In genomic region chr1:111948209-111949131, GRCh38 we compare ENCODE assay signal across 9 cellular contexts. TPM values are rescaled to one million over a fixed set of nuclear protein-coding genes. Genes with fewer than 3 reads are reported as not detected.
DNase-seq lines count a peak whose midpoint lies in the region; ATAC-seq, FAIRE-seq and TF ChIP-seq lines count a peak whose summit lies in the region.
"Had no signal": no experiment of that assay in that cellular context is flagged by ENCODE, and none has a peak within 500 bp of the region (broad histone marks: within the 10 kb centered on the region; RNA-seq: fewer than 3 reads in every experiment).

No MANE protein-coding gene starts in this region.

- H3K4me1 ChIP-seq in prostate gland (replicated peaks) = peaks cover 8% of the 10 kb centered on the region
- no peaks in the 10 kb centered on the region for H3K4me1 ChIP-seq in Karpas-422 (ENCODE audit: low read length)

- peak in 1 of 4 experiments; percentile 5 for TF ChIP-seq CTCF in prostate gland (IDR thresholded peaks at IDR 0.05)

- H3K9me2 ChIP-seq in Karpas-422 (replicated peaks; ENCODE audit: insufficient read depth, low read length) = no peaks in the 10 kb centered on the region

- no peak for FAIRE-seq in frontal cortex (lab: Jason Lieb, UNC)

- no peak overlapping the region for H2AFZ ChIP-seq in Karpas-422 (ENCODE audit: low read length)

- H3K4me3 ChIP-seq in prostate gland = no peak overlapping the region
- no peak overlapping the region for H3K4me3 ChIP-seq in Karpas-422 (ENCODE audit: low read length)

- intact Hi-C loops in prostate gland (cut with DNase I) = no loop called here

- H3K9me3 ChIP-seq in prostate gland = no peaks in the 10 kb centered on the region
- H3K9me3 ChIP-seq in Karpas-422 (ENCODE audit: low read length) = no peaks in the 10 kb centered on the region

- peak; percentile 74 for DNase-seq in G401 (ENCODE audit: low spot score)
- peak; percentile 65 for DNase-seq in NCI-H510A treated with DMSO at 0.1 percent for 48 hours (lab: John Stamatoyannopoulos, UW)
- peak; percentile 19 to 34 for DNase-seq in frontal cortex (ENCODE audit: low spot score in 2 of 2)
- peak; percentile 86 for DNase-seq in prostate gland (ENCODE audit: low spot score)
- DNase-seq in cortex of kidney (lab: John Stamatoyannopoulos, UW) = no peak
- DNase-seq in Karpas-422 = no peak
- DNase-seq: activated naive CD4-positive, alpha-beta T cell treated with anti-CD3 and anti-CD28 coated beads, Interleukin-2, amount 10 ng/mL, durations not matched to agents 7 days and 5 days had no signal

- no peaks in the 10 kb centered on the region for H3K36me3 ChIP-seq in prostate gland
- no peaks in the 10 kb centered on the region for H3K36me3 ChIP-seq in Karpas-422 (ENCODE audit: insufficient read depth, low read length)

- no peaks in the 10 kb centered on the region for H4K20me1 ChIP-seq in Karpas-422 (ENCODE audit: insufficient read depth, low read depth, low read length)

- ATAC-seq in GM21526 (IDR thresholded peaks at IDR 0.05; ENCODE audit: low FRiP score, unreplicated experiment) = no peak
- no peak for ATAC-seq in HG03025 (IDR thresholded peaks at IDR 0.05; ENCODE audit: low FRiP score, unreplicated experiment)

- H3K27me3 ChIP-seq in prostate gland (replicated peaks; ENCODE audit: insufficient read depth) (no peaks in the 10 kb centered on the region), Karpas-422 (ENCODE audit: low read length) (no peaks in the 10 kb centered on the region)

- no peaks in the 10 kb centered on the region for H3K79me2 ChIP-seq in Karpas-422 (ENCODE audit: low read length)

- H3K9ac ChIP-seq in Karpas-422 (ENCODE audit: low read length) = no peak overlapping the region

- TF ChIP-seq POLR2A in prostate gland (IDR thresholded peaks at IDR 0.05) = no peak

- peak overlapping the region; percentile 67 to 74 for H3K27ac ChIP-seq in prostate gland
- H3K27ac ChIP-seq in Karpas-422 (ENCODE audit: low read length) = no peak overlapping the region

- 14% methylated on average over 6 of the region's 6 CpGs for WGBS in prostate gland

- in situ Hi-C loops in G401 (cut with HindIII; ENCODE audit: low sequenced_read_pairs) = no loop called here

- no peak overlapping the region for H3K4me2 ChIP-seq in Karpas-422 (ENCODE audit: low read depth, low read length, poor library complexity, severe bottlenecking)

RNA-seq across cellular contexts. Expression of gene KCND3, which starts 41.0 kb away (rescaled TPM):
- total RNA-seq in G401 (2014; rRNA removed; shearing (Covaris generic)) = 0.10 TPM in 1 of 2 replicates, not detected in the other
- total RNA-seq in frontal cortex (10.6 TPM), prostate gland (10 to 100 TPM; 17.1 to 27.3 TPM)
- total RNA-seq in Karpas-422 (2014; rRNA removed; shearing (Covaris generic); ENCODE audit: low replicate concordance) = not detected in 2 replicates

Comparison
In these comparisons a context has a peak if more than half of its experiments do, and no peak if none do; other contexts are left out.
1. DNase-seq: peak in G401 (single experiment), NCI-H510A treated with DMSO at 0.1 percent for 48 hours (single experiment), frontal cortex (2 of 2) and prostate gland (single experiment); none in cortex of kidney (single experiment) and Karpas-422 (single experiment).
2. RNA of gene KCND3, which starts 41.0 kb away (total RNA-seq): 17.1 to 27.3 TPM in prostate gland and 10.6 TPM in frontal cortex (single experiment); 0.10 TPM in G401 and not detected in Karpas-422; every median in the first group is over 10 times any median in the second.